ENCODE assay signal across 12 cellular contexts in the genomic region with DNA sequence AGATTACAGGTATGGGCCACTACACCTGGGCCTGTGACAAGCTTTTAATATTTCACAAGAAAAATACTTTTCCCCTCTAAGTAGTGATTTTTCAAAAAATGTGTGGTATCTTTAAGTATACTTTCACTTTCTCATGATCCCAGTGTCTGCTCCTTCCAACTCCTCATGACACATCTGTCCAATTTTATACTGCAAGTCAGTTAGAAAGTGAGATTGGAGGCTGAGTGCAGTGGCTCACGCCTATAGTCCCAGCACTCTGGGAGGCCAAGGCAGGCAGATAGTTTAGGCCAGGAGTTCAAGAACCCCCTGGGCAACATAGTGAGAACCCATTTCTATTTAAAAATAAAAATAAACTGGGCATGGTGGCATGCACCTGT. TPM values are rescaled to one million over a fixed set of nuclear protein-coding genes. Genes with fewer than 3 reads are reported as not detected.
DNase-seq lines count a peak whose midpoint lies in the region; ATAC-seq and TF ChIP-seq lines count a peak whose summit lies in the region.
"Had no signal": no experiment of that assay in that cellular context is flagged by ENCODE, and none has a peak within 500 bp of the region (broad histone marks: within the 10 kb centered on the region; RNA-seq: fewer than 3 reads in every experiment).

No MANE protein-coding gene starts in this region.

- H3K36me3 Mint-ChIP-seq in T-helper 2 cell treated with Interferon-gamma antibody and Interleukin-4, amounts not matched to agents 5 μg/mL and 100 μg/mL, for 36 hours (ENCODE audit: low read depth) = peaks cover 19% of the 10 kb centered on the region
- H3K36me3 Mint-ChIP-seq in activated naive CD8-positive, alpha-beta T cell = peaks cover 4% of the 10 kb centered on the region
- H3K36me3 Mint-ChIP-seq in naive thymus-derived CD4-positive, alpha-beta T cell = peaks cover 0 to 35% (median 0%) of the 10 kb centered on the region in 5 donors
- H3K36me3 Mint-ChIP-seq: memory B cell had no signal

- CTCF ChIA-PET in naive thymus-derived CD4-positive, alpha-beta T cell (lab: Charles Lee) = interaction anchor here (0.9 to 1.5 kb wide), 4 partner anchors 10 to 171 kb away, joined by 3 to 6 read pairs (median 4); no protein-coding TSS in a partner anchor

- peak; percentile 25 for DNase-seq in T-helper 2 cell treated with Interferon-gamma antibody and Interleukin-4, amounts not matched to agents 5 μg/mL and 100 μg/mL, for 36 hours (ENCODE audit: low spot score)
- DNase-seq in T-helper 2 cell (no peak), Kasumi-1 (lab: John Stamatoyannopoulos, UW) (peak; percentile 20 to 39), sigmoid colon (no peak)
- no peak for DNase-seq in naive thymus-derived CD4-positive, alpha-beta T cell
- DNase-seq: colonic mucosa, NCI-H2171, tibial artery had no signal

- intact Hi-C loops in naive thymus-derived CD4-positive, alpha-beta T cell (cut with micrococcal nuclease) = loop anchor here in 1 of 2 donors (2.0 kb wide), 1 partner anchor 19 kb away; no protein-coding TSS in a partner anchor
- intact Hi-C loops in sigmoid colon (cut with DNase I) = no loop called here

- peaks cover 28 to 30% of the 10 kb centered on the region in 2 donors for H3K4me1 ChIP-seq in naive thymus-derived CD4-positive, alpha-beta T cell (ENCODE audit: control insufficient read depth in 2 of 2, insufficient read depth in 2 of 2, low read length in 2 of 2)
- H3K4me1 ChIP-seq in sigmoid colon = peaks cover 0 to 6% (median 2%) of the 10 kb centered on the region in 4 donors
- H3K4me1 ChIP-seq: colonic mucosa, tibial artery had no signal

- H3K4me1 Mint-ChIP-seq in T-helper 2 cell treated with Interferon-gamma antibody and Interleukin-4, amounts not matched to agents 5 μg/mL and 100 μg/mL, for 36 hours (ENCODE audit: low read depth) = peaks cover 60% of the 10 kb centered on the region
- H3K4me1 Mint-ChIP-seq in activated naive CD8-positive, alpha-beta T cell (ENCODE audit: low read depth) = peaks cover 62% of the 10 kb centered on the region
- H3K4me1 Mint-ChIP-seq in naive thymus-derived CD4-positive, alpha-beta T cell = peaks cover 30 to 75% (median 66%) of the 10 kb centered on the region in 7 donors

- H3K9me3 Mint-ChIP-seq in T-helper 2 cell treated with Interferon-gamma antibody and Interleukin-4, amounts not matched to agents 5 μg/mL and 100 μg/mL, for 36 hours = peaks cover 4% of the 10 kb centered on the region
- no peaks in the 10 kb centered on the region for H3K9me3 Mint-ChIP-seq in activated naive CD8-positive, alpha-beta T cell (ENCODE audit: low read depth)
- peaks cover 0 to 9% (median 0%) of the 10 kb centered on the region in 11 donors for H3K9me3 Mint-ChIP-seq in naive thymus-derived CD4-positive, alpha-beta T cell
- H3K9me3 Mint-ChIP-seq: memory B cell had no signal

- no peak for ATAC-seq in naive thymus-derived CD4-positive, alpha-beta T cell
- ATAC-seq in HG02571 (IDR thresholded peaks at IDR 0.05; ENCODE audit: unreplicated experiment) (no peak), GM21447 (IDR thresholded peaks at IDR 0.05; ENCODE audit: unreplicated experiment) (no peak)

- no peak for TF ChIP-seq EP300 in sigmoid colon (IDR thresholded peaks at IDR 0.05)

- POLR2A ChIA-PET in naive thymus-derived CD4-positive, alpha-beta T cell (lab: Charles Lee) = interaction anchor here (1.5 to 3.5 kb wide), 4 partner anchors 9 to 21 kb away, joined by 3 to 22 read pairs (median 9); a partner anchor contains a TSS

- no peaks in the 10 kb centered on the region for H3K36me3 ChIP-seq in naive thymus-derived CD4-positive, alpha-beta T cell (ENCODE audit: control insufficient read depth in 2 of 3, insufficient read depth in 3 of 3, low read length in 3 of 3)
- no peaks in the 10 kb centered on the region for H3K36me3 ChIP-seq in sigmoid colon
- H3K36me3 ChIP-seq: colonic mucosa, tibial artery had no signal

- peak overlapping the region; percentile 81 for H3K27ac Mint-ChIP-seq in T-helper 2 cell treated with Interferon-gamma antibody and Interleukin-4, amounts not matched to agents 5 μg/mL and 100 μg/mL, for 36 hours
- peak overlapping the region; percentile 68 for H3K27ac Mint-ChIP-seq in activated naive CD8-positive, alpha-beta T cell
- H3K27ac Mint-ChIP-seq in naive thymus-derived CD4-positive, alpha-beta T cell = peak overlapping the region in 6 of 9 donors; percentile 30 to 81 (median 56)
- H3K27ac Mint-ChIP-seq: memory B cell had no signal

- no peak for TF ChIP-seq POLR2A in sigmoid colon (IDR thresholded peaks at IDR 0.05)

- no peak for TF ChIP-seq CTCF in sigmoid colon (IDR thresholded peaks at IDR 0.05)

- H3K9me3 ChIP-seq in naive thymus-derived CD4-positive, alpha-beta T cell (ENCODE audit: control insufficient read depth in 2 of 3, low read length in 3 of 3) = no peaks in the 10 kb centered on the region
- no peaks in the 10 kb centered on the region for H3K9me3 ChIP-seq in sigmoid colon
- H3K9me3 ChIP-seq: colonic mucosa, tibial artery had no signal

- 65 to 83% methylated on average over 1 of the region's 1 CpG for WGBS in sigmoid colon, 2 donors

- H3K4me3 Mint-ChIP-seq in T-helper 2 cell treated with Interferon-gamma antibody and Interleukin-4, amounts not matched to agents 5 μg/mL and 100 μg/mL, for 36 hours = peak overlapping the region; percentile 35
- H3K4me3 Mint-ChIP-seq in activated naive CD8-positive, alpha-beta T cell = peak overlapping the region; percentile 46
- peak overlapping the region in 8 of 10 donors; percentile 18 to 67 (median 26) for H3K4me3 Mint-ChIP-seq in naive thymus-derived CD4-positive, alpha-beta T cell
- H3K4me3 Mint-ChIP-seq: memory B cell had no signal

- no peak overlapping the region for H3K4me3 ChIP-seq in naive thymus-derived CD4-positive, alpha-beta T cell (ENCODE audit: low read length)
- H3K4me3 ChIP-seq in sigmoid colon = no peak overlapping the region
- H3K4me3 ChIP-seq: colonic mucosa, tibial artery had no signal

- H3K27ac ChIP-seq in naive thymus-derived CD4-positive, alpha-beta T cell (ENCODE audit: low read depth, low read length) = no peak overlapping the region
- no peak overlapping the region for H3K27ac ChIP-seq in sigmoid colon
- H3K27ac ChIP-seq: colonic mucosa, tibial artery had no signal

- H3K27me3 Mint-ChIP-seq in T-helper 2 cell treated with Interferon-gamma antibody and Interleukin-4, amounts not matched to agents 5 μg/mL and 100 μg/mL, for 36 hours (ENCODE audit: low read depth) = no peaks in the 10 kb centered on the region
- H3K27me3 Mint-ChIP-seq in activated naive CD8-positive, alpha-beta T cell = no peaks in the 10 kb centered on the region
- H3K27me3 Mint-ChIP-seq in naive thymus-derived CD4-positive, alpha-beta T cell = no peaks in the 10 kb centered on the region
- H3K27me3 Mint-ChIP-seq: memory B cell had no signal

- H3K27me3 ChIP-seq in naive thymus-derived CD4-positive, alpha-beta T cell (ENCODE audit: control insufficient read depth in 2 of 2, insufficient read depth in 2 of 2, low read length in 2 of 2) = no peaks in the 10 kb centered on the region
- H3K27me3 ChIP-seq in sigmoid colon = no peaks in the 10 kb centered on the region
- H3K27me3 ChIP-seq: colonic mucosa, tibial artery had no signal

RNA-seq across cellular contexts. Expression of a gene that starts 20.2 kb away (rescaled TPM):
- total RNA-seq in naive thymus-derived CD4-positive, alpha-beta T cell = 100 to 1,000 TPM; 100 to 550 (median 172) TPM
- polyA plus RNA-seq in naive thymus-derived CD4-positive, alpha-beta T cell = 100 to 1,000 TPM; 249 to 304 TPM
- total RNA-seq in sigmoid colon = 100 to 1,000 TPM in 1 of 4 donors, 10 to 100 TPM in 3; 17.1 to 103 (median 30.5) TPM
- 10 to 100 TPM; 29.4 to 43.2 (median 40.2) TPM for polyA plus RNA-seq in sigmoid colon

Comparison
In these comparisons a context has a peak if more than half of its experiments do, and no peak if none do; other contexts are left out.
1. DNase-seq: peak in T-helper 2 cell treated with Interferon-gamma antibody and Interleukin-4, amounts not matched to agents 5 μg/mL and 100 μg/mL, for 36 hours (single experiment) and Kasumi-1 (2 of 2); none in T-helper 2 cell (0 of 5), naive thymus-derived CD4-positive, alpha-beta T cell (0 of 9) and sigmoid colon (single experiment).
2. Peak in every context shown above with its lines, with median percentiles within 50 percentile points of each other: H3K27ac Mint-ChIP-seq and H3K4me3 Mint-ChIP-seq.